Comparison of ENCODE assay signal across 15 cellular contexts in the genomic region with DNA sequence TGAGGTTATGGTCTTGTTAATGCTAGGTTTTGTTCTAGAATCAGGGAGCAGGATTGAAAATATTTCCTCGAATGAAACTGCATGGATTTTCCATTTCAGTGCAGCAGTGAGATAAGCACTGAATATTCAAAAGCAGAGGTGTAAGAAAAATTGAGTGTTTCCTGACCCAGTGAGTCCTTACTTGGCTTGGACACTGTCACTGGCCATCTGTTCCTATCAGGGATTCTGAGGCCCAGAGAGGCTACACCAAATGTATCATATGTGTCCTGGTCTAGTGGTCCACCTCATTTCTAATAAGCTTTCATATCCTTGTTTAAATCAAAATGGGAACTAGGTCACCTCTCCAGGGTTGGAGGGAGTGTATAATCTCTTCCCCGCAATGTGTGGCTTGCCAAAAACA.
DNase-seq lines count a peak whose midpoint lies in the region; ATAC-seq and TF ChIP-seq lines count a peak whose summit lies in the region.
"Had no signal": no experiment of that assay in that cellular context is flagged by ENCODE, and none has a peak within 500 bp of the region (broad histone marks: within the 10 kb centered on the region; RNA-seq: fewer than 3 reads in every experiment).

No MANE protein-coding gene starts in this region.

- no peaks in the 10 kb centered on the region for H3K36me3 ChIP-seq in gastrocnemius medialis

- peak overlapping the region in 4 of 5 experiments; percentile 55 to 91 (median 90) for H3K27ac Mint-ChIP-seq in brain
- H3K27ac Mint-ChIP-seq: CD4-positive, alpha-beta memory T cell; GM23338; H9 had no signal

- intact Hi-C loops in dorsolateral prefrontal cortex (cut with DNase I) = no loop called here
- intact Hi-C loops in gastrocnemius medialis (cut with DNase I; ENCODE audit: low total_unique reads) = no loop called here

- TF ChIP-seq POLR2A in gastrocnemius medialis (IDR thresholded peaks at IDR 0.05) = no peak

- TF ChIP-seq CTCF in brain (conservative IDR thresholded peaks at IDR 0.05) (no peak), dorsolateral prefrontal cortex (IDR thresholded peaks at IDR 0.05 in 54 of 56, conservative IDR thresholded peaks at IDR 0.05 in 2 of 56; ENCODE audit: low read depth in 1 of 56, partially characterized antibody in 56 of 56) (no peak), gastrocnemius medialis (IDR thresholded peaks at IDR 0.05 in 4 of 5, conservative IDR thresholded peaks at IDR 0.05 in 1 of 5) (no peak)

- ATAC-seq in HG03354 (IDR thresholded peaks at IDR 0.05; ENCODE audit: poor library complexity, severe bottlenecking, unreplicated experiment) (no peak), gastrocnemius medialis (no peak)
- ATAC-seq: GM12878, GM23338, HCT116 had no signal

- H3K4me1 Mint-ChIP-seq in brain = peaks cover 96% of the 10 kb centered on the region
- H3K4me1 Mint-ChIP-seq: CD4-positive, alpha-beta memory T cell had no signal

- no peaks in the 10 kb centered on the region for H3K9me3 Mint-ChIP-seq in brain
- H3K9me3 Mint-ChIP-seq: CD4-positive, alpha-beta memory T cell; GM23338; H9 had no signal

- in situ Hi-C loops in gastrocnemius medialis (cut with MboI; ENCODE audit: low sequenced_read_pairs in 4 of 4) = no loop called here

- H3K4me3 ChIP-seq in dorsolateral prefrontal cortex (no peak overlapping the region), gastrocnemius medialis (no peak overlapping the region)
- H3K4me3 ChIP-seq: GM12878, GM23338 had no signal

- peak; percentile 51 to 72 for DNase-seq in cerebellar nuclear complex (lab: John Stamatoyannopoulos, UW)
- DNase-seq in dorsolateral prefrontal cortex = peak in 1 of 10 donors; percentile 71
- DNase-seq in putamen (ENCODE audit: low spot score) = no peak
- no peak for DNase-seq in gastrocnemius medialis
- DNase-seq: Calu3; CD4-positive, alpha-beta memory T cell; COR-L47; DMS53; DMS79 treated with DMSO at 0.1 percent for 48 hours; H9 had no signal

- peaks cover 14 to 16% of the 10 kb centered on the region in 2 donors for H3K4me1 ChIP-seq in gastrocnemius medialis

- H3K27me3 ChIP-seq in dorsolateral prefrontal cortex (peaks cover 0 to 2% (median 0%) of the 10 kb centered on the region in 45 donors), gastrocnemius medialis (no peaks in the 10 kb centered on the region)

- no peaks in the 10 kb centered on the region for H3K27me3 Mint-ChIP-seq in brain

- peaks cover 71% of the 10 kb centered on the region for H3K36me3 Mint-ChIP-seq in brain
- H3K36me3 Mint-ChIP-seq: CD4-positive, alpha-beta memory T cell had no signal

- H3K4me3 Mint-ChIP-seq in brain = no peak overlapping the region
- H3K4me3 Mint-ChIP-seq: CD4-positive, alpha-beta memory T cell; GM23338; H9 had no signal

- H3K9me3 ChIP-seq in gastrocnemius medialis = no peaks in the 10 kb centered on the region

- H3K27ac ChIP-seq in dorsolateral prefrontal cortex (peak overlapping the region in 36 of 59 donors; percentile 4 to 96 (median 67)), gastrocnemius medialis (no peak overlapping the region)

Comparison
In these comparisons a context has a peak if more than half of its experiments do, and no peak if none do; other contexts are left out.
1. DNase-seq: peak in cerebellar nuclear complex (2 of 2); none in putamen (single experiment) and gastrocnemius medialis (0 of 2).
2. H3K27ac ChIP-seq: peak in dorsolateral prefrontal cortex (36 of 59); none in gastrocnemius medialis (0 of 4).